Comparison of ENCODE assay signal across 1 cellular context in the genomic region with DNA sequence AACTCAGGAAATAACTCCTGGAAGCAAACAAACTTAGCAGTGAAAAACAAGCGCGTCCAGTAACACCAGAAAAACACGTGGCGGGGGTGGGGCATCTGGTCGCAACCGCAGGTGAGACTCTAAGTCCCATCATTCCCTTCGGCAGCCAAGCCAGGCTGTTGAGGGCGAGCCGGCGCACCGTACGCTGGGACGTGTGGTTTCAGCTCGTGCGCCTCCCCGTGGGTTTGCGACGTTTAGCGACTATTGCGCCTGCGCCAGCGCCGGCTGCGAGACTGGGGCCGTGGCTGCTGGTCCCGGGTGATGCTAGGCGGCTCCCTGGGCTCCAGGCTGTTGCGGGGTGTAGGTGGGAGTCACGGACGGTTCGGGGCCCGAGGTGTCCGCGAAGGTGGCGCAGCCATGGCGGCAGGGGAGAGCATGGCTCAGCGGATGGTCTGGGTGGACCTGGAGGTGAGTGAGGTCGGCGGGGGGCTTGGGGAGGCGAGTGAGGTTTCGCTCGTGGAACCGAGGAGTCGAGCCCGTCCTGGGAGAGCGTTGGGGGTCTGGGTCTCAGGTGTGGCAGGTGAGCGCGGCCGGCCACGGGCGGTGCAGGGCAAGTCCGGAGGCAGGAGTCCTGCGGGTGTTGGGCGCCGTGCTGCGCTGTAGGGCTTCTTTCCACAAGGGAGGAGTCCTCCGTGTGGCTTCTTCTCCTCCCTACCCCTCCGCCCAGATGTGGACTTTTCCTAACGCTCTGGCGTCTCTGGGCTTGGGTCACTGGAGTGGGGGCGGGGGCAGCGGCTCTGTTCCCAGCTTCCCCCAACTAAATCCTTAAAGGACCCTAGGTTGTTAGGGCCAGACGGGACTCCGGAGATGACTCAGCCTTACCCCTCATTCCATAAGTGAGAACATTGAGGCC.
TF ChIP-seq lines count a peak whose summit lies in the region.

A gene (plus strand): TSS at position 239 of the 892 bp plus-strand sequence. CDS start 62 bp downstream, at position 301.

TF ChIP-seq in HepG2, 621 proteins besides CTCF, POLR2A, EP300 and RAD21 (continued from another document and continues in another):
- TF ChIP-seq, protein P1, sequence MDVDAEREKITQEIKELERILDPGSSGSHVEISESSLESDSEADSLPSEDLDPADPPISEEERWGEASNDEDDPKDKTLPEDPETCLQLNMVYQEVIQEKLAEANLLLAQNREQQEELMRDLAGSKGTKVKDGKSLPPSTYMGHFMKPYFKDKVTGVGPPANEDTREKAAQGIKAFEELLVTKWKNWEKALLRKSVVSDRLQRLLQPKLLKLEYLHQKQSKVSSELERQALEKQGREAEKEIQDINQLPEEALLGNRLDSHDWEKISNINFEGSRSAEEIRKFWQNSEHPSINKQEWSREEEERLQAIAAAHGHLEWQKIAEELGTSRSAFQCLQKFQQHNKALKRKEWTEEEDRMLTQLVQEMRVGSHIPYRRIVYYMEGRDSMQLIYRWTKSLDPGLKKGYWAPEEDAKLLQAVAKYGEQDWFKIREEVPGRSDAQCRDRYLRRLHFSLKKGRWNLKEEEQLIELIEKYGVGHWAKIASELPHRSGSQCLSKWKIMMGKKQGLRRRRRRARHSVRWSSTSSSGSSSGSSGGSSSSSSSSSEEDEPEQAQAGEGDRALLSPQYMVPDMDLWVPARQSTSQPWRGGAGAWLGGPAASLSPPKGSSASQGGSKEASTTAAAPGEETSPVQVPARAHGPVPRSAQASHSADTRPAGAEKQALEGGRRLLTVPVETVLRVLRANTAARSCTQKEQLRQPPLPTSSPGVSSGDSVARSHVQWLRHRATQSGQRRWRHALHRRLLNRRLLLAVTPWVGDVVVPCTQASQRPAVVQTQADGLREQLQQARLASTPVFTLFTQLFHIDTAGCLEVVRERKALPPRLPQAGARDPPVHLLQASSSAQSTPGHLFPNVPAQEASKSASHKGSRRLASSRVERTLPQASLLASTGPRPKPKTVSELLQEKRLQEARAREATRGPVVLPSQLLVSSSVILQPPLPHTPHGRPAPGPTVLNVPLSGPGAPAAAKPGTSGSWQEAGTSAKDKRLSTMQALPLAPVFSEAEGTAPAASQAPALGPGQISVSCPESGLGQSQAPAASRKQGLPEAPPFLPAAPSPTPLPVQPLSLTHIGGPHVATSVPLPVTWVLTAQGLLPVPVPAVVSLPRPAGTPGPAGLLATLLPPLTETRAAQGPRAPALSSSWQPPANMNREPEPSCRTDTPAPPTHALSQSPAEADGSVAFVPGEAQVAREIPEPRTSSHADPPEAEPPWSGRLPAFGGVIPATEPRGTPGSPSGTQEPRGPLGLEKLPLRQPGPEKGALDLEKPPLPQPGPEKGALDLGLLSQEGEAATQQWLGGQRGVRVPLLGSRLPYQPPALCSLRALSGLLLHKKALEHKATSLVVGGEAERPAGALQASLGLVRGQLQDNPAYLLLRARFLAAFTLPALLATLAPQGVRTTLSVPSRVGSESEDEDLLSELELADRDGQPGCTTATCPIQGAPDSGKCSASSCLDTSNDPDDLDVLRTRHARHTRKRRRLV (CRISPR knock-in tag; IDR thresholded peaks at IDR 0.05): peak; percentile 84; the same call in 1 of the 2 replicates
- 0 out of 2 replicates have a peak, but pooled peaks have one; percentile 51 for TF ChIP-seq GTF3A (CRISPR knock-in tag; conservative IDR thresholded peaks at IDR 0.05)
- no peak for TF ChIP-seq NFE2 (CRISPR knock-in tag; IDR thresholded peaks at IDR 0.05)
- TF ChIP-seq, protein P2, sequence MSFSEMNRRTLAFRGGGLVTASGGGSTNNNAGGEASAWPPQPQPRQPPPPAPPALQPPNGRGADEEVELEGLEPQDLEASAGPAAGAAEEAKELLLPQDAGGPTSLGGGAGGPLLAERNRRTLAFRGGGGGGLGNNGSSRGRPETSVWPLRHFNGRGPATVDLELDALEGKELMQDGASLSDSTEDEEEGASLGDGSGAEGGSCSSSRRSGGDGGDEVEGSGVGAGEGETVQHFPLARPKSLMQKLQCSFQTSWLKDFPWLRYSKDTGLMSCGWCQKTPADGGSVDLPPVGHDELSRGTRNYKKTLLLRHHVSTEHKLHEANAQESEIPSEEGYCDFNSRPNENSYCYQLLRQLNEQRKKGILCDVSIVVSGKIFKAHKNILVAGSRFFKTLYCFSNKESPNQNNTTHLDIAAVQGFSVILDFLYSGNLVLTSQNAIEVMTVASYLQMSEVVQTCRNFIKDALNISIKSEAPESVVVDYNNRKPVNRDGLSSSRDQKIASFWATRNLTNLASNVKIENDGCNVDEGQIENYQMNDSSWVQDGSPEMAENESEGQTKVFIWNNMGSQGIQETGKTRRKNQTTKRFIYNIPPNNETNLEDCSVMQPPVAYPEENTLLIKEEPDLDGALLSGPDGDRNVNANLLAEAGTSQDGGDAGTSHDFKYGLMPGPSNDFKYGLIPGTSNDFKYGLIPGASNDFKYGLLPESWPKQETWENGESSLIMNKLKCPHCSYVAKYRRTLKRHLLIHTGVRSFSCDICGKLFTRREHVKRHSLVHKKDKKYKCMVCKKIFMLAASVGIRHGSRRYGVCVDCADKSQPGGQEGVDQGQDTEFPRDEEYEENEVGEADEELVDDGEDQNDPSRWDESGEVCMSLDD (CRISPR knock-in tag; IDR thresholded peaks at IDR 0.05; ENCODE audit: borderline replicate concordance): 0 out of 2 replicates have a peak, but pooled peaks have one; percentile 42
- TF ChIP-seq, protein P3, sequence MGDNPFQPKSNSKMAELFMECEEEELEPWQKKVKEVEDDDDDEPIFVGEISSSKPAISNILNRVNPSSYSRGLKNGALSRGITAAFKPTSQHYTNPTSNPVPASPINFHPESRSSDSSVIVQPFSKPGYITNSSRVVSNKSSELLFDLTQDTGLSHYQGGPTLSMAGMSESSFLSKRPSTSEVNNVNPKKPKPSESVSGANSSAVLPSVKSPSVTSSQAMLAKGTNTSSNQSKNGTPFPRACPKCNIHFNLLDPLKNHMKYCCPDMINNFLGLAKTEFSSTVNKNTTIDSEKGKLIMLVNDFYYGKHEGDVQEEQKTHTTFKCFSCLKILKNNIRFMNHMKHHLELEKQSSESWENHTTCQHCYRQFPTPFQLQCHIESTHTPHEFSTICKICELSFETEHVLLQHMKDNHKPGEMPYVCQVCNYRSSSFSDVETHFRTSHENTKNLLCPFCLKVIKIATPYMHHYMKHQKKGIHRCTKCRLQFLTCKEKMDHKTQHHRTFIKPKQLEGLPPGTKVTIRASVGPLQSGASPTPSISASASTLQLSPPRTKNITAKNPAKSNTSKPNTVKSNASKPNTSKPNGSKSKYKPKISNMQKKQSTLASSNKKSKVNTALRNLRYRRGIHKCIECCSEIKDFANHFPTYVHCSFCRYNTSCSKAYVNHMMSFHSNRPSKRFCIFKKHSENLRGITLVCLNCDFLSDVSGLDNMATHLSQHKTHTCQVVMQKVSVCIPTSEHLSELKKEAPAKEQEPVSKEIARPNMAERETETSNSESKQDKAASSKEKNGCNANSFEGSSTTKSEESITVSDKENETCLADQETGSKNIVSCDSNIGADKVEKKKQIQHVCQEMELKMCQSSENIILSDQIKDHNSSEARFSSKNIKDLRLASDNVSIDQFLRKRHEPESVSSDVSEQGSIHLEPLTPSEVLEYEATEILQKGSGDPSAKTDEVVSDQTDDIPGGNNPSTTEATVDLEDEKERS (CRISPR knock-in tag; IDR thresholded peaks at IDR 0.05): 0 out of 2 replicates have a peak, but pooled peaks have one; percentile 53
- TF ChIP-seq, protein P4, sequence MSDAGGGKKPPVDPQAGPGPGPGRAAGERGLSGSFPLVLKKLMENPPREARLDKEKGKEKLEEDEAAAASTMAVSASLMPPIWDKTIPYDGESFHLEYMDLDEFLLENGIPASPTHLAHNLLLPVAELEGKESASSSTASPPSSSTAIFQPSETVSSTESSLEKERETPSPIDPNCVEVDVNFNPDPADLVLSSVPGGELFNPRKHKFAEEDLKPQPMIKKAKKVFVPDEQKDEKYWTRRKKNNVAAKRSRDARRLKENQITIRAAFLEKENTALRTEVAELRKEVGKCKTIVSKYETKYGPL (CRISPR knock-in tag; IDR thresholded peaks at IDR 0.05): 0 out of 2 replicates have a peak, but pooled peaks have one; percentile 16
- peak; percentile 19 for TF ChIP-seq XRCC5 (optimal IDR thresholded peaks at IDR 0.05; ENCODE audit: low read length)
- 0 out of 2 replicates have a peak, but pooled peaks have one; percentile 54 for TF ChIP-seq ZFP62 (CRISPR knock-in tag; IDR thresholded peaks at IDR 0.05)
- TF ChIP-seq, protein P5, sequence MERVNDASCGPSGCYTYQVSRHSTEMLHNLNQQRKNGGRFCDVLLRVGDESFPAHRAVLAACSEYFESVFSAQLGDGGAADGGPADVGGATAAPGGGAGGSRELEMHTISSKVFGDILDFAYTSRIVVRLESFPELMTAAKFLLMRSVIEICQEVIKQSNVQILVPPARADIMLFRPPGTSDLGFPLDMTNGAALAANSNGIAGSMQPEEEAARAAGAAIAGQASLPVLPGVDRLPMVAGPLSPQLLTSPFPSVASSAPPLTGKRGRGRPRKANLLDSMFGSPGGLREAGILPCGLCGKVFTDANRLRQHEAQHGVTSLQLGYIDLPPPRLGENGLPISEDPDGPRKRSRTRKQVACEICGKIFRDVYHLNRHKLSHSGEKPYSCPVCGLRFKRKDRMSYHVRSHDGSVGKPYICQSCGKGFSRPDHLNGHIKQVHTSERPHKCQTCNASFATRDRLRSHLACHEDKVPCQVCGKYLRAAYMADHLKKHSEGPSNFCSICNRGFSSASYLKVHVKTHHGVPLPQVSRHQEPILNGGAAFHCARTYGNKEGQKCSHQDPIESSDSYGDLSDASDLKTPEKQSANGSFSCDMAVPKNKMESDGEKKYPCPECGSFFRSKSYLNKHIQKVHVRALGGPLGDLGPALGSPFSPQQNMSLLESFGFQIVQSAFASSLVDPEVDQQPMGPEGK (CRISPR knock-in tag; IDR thresholded peaks at IDR 0.05): peak; percentile 61
- TF ChIP-seq ZBTB20 (CRISPR knock-in tag; IDR thresholded peaks at IDR 0.05; ENCODE audit: borderline replicate concordance, low read depth): 0 out of 2 replicates have a peak, but pooled peaks have one; percentile 15
- TF ChIP-seq, protein P6, sequence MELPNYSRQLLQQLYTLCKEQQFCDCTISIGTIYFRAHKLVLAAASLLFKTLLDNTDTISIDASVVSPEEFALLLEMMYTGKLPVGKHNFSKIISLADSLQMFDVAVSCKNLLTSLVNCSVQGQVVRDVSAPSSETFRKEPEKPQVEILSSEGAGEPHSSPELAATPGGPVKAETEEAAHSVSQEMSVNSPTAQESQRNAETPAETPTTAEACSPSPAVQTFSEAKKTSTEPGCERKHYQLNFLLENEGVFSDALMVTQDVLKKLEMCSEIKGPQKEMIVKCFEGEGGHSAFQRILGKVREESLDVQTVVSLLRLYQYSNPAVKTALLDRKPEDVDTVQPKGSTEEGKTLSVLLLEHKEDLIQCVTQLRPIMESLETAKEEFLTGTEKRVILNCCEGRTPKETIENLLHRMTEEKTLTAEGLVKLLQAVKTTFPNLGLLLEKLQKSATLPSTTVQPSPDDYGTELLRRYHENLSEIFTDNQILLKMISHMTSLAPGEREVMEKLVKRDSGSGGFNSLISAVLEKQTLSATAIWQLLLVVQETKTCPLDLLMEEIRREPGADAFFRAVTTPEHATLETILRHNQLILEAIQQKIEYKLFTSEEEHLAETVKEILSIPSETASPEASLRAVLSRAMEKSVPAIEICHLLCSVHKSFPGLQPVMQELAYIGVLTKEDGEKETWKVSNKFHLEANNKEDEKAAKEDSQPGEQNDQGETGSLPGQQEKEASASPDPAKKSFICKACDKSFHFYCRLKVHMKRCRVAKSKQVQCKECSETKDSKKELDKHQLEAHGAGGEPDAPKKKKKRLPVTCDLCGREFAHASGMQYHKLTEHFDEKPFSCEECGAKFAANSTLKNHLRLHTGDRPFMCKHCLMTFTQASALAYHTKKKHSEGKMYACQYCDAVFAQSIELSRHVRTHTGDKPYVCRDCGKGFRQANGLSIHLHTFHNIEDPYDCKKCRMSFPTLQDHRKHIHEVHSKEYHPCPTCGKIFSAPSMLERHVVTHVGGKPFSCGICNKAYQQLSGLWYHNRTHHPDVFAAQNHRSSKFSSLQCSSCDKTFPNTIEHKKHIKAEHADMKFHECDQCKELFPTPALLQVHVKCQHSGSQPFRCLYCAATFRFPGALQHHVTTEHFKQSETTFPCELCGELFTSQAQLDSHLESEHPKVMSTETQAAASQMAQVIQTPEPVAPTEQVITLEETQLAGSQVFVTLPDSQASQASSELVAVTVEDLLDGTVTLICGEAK (IDR thresholded peaks at IDR 0.05): no peak
- TF ChIP-seq, protein P6 (CRISPR knock-in tag; IDR thresholded peaks at IDR 0.05): peak; percentile 53; the same call in 1 of the 2 replicates
- TF ChIP-seq ZNF598 (CRISPR knock-in tag; IDR thresholded peaks at IDR 0.05; ENCODE audit: borderline replicate concordance): no peak
- TF ChIP-seq, protein P7, sequence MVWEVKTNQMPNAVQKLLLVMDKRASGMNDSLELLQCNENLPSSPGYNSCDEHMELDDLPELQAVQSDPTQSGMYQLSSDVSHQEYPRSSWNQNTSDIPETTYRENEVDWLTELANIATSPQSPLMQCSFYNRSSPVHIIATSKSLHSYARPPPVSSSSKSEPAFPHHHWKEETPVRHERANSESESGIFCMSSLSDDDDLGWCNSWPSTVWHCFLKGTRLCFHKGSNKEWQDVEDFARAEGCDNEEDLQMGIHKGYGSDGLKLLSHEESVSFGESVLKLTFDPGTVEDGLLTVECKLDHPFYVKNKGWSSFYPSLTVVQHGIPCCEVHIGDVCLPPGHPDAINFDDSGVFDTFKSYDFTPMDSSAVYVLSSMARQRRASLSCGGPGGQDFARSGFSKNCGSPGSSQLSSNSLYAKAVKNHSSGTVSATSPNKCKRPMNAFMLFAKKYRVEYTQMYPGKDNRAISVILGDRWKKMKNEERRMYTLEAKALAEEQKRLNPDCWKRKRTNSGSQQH (CRISPR knock-in tag; IDR thresholded peaks at IDR 0.05; ENCODE audit: low read depth): peak; percentile 41; the same call in 1 of the 2 replicates
- no peak for TF ChIP-seq TBL1XR1 (IDR thresholded peaks at IDR 0.05; ENCODE audit: borderline replicate concordance, low read length, partially characterized antibody)
- TF ChIP-seq FOSL1 (CRISPR knock-in tag; IDR thresholded peaks at IDR 0.05; ENCODE audit: borderline replicate concordance): peak; percentile 59; the same call in 1 of the 2 replicates
